ENCODE assay signal across 26 cellular contexts in genomic region chr3:115808239-115808638, GRCh38.
"Had no signal": no experiment of that assay in that cellular context is flagged by ENCODE, and none has a peak within 500 bp of the region (broad histone marks: within the 10 kb centered on the region; RNA-seq: fewer than 3 reads in every experiment).

No MANE protein-coding gene starts in this region.

- H3K27ac ChIP-seq: adrenal gland, body of pancreas, colonic mucosa, dorsolateral prefrontal cortex, hepatocyte, ovary, right lobe of liver, thoracic aorta, VCaP had no signal

- H3K27me3 Mint-ChIP-seq: progenitor cell of endocrine pancreas had no signal

- H3K79me2 ChIP-seq: hepatocyte had no signal

- H3K9me3 ChIP-seq: adrenal gland, body of pancreas, colonic mucosa, mucosa of descending colon, ovary, right lobe of liver, thoracic aorta had no signal

- DNase-seq: activated CD4-positive, alpha-beta T cell treated with anti-CD3 and anti-CD28 coated beads for 4 hours; activated CD4-positive, alpha-beta T cell treated with anti-CD3 and anti-CD28 coated beads, Interleukin-2, amount 50 U/mL, for 4 hours; activated effector memory CD4-positive, alpha-beta T cell treated with Interleukin-2 at 50 U/mL for 16 hours; activated naive CD4-positive, alpha-beta T cell treated with Interleukin-2 at 50 U/mL for 16 hours; activated naive CD8-positive, alpha-beta T cell treated with anti-CD3 and anti-CD28 coated beads for 36 hours; adrenal gland; aorta; body of pancreas; colonic mucosa; dorsolateral prefrontal cortex; effector memory CD4-positive, alpha-beta T cell; left cardiac atrium; left ventricle myocardium superior; mucosa of descending colon; ovary; right lobe of liver; stimulated activated CD4-positive, alpha-beta T cell treated with anti-CD3 and anti-CD28 coated beads, Interleukin-12 subunit alpha, Interleukin-12 subunit beta, amount 100 ng/mL, for 4 hours; stimulated activated CD4-positive, alpha-beta T cell treated with anti-CD3 and anti-CD28 coated beads, Interleukin-4, amount 100 ng/mL, for 1 hour; stimulated activated naive CD8-positive, alpha-beta T cell treated with anti-CD3 and anti-CD28 coated beads, Interleukin-15, Interleukin-2, amounts not matched to agents 100 U/mL and 50 U/mL, for 24 hours; trophoblast cell had no signal

- H2AFZ ChIP-seq: hepatocyte had no signal

- H3K4me3 ChIP-seq: adrenal gland, body of pancreas, colonic mucosa, dorsolateral prefrontal cortex, hepatocyte, mucosa of descending colon, ovary, right lobe of liver, skin epidermis, thoracic aorta had no signal

- H3K4me2 ChIP-seq: hepatocyte had no signal

- H3K36me3 Mint-ChIP-seq: activated naive CD8-positive, alpha-beta T cell treated with anti-CD3 and anti-CD28 coated beads for 36 hours; natural killer cell treated with Interleukin-12 subunit alpha and Interleukin-12 subunit beta and Interleukin-15 and Interleukin-18, amount 100 ng/mL, for 72 hours had no signal

- ATAC-seq: body of pancreas; left cardiac atrium; left ventricle myocardium superior; mucosa of descending colon; natural killer cell treated with Interleukin-12 subunit alpha and Interleukin-12 subunit beta and Interleukin-15 and Interleukin-18, amount 100 ng/mL, for 72 hours; right lobe of liver; stimulated activated naive CD8-positive, alpha-beta T cell treated with anti-CD3 and anti-CD28 coated beads, Interleukin-15, Interleukin-2, amounts not matched to agents 100 U/mL and 50 U/mL, for 24 hours had no signal

- H3K9me3 Mint-ChIP-seq: activated naive CD8-positive, alpha-beta T cell treated with anti-CD3 and anti-CD28 coated beads for 36 hours; natural killer cell treated with Interleukin-12 subunit alpha and Interleukin-12 subunit beta and Interleukin-15 and Interleukin-18, amount 100 ng/mL, for 72 hours had no signal

- H3K4me1 ChIP-seq: adrenal gland, body of pancreas, colonic mucosa, right lobe of liver had no signal

- H3K27ac Mint-ChIP-seq: activated naive CD8-positive, alpha-beta T cell treated with anti-CD3 and anti-CD28 coated beads for 36 hours; natural killer cell treated with Interleukin-12 subunit alpha and Interleukin-12 subunit beta and Interleukin-15 and Interleukin-18, amount 100 ng/mL, for 72 hours; progenitor cell of endocrine pancreas had no signal

- H3K36me3 ChIP-seq: adrenal gland, colonic mucosa, ovary, right lobe of liver, thoracic aorta had no signal

- H3K27me3 ChIP-seq: adrenal gland, body of pancreas, colonic mucosa, dorsolateral prefrontal cortex, hepatocyte, ovary, right lobe of liver had no signal

- H3K4me3 Mint-ChIP-seq: activated naive CD8-positive, alpha-beta T cell treated with anti-CD3 and anti-CD28 coated beads for 36 hours; natural killer cell treated with Interleukin-12 subunit alpha and Interleukin-12 subunit beta and Interleukin-15 and Interleukin-18, amount 100 ng/mL, for 72 hours had no signal
